ENCODE assay signal across 16 cellular contexts in genomic region chr2:217946071-217946470, GRCh38. TPM values are rescaled to one million over a fixed set of nuclear protein-coding genes. Genes with fewer than 3 reads are reported as not detected.
DNase-seq lines count a peak whose midpoint lies in the region; ATAC-seq, FAIRE-seq and TF ChIP-seq lines count a peak whose summit lies in the region.
"Had no signal": no experiment of that assay in that cellular context is flagged by ENCODE, and none has a peak within 500 bp of the region (broad histone marks: within the 10 kb centered on the region; RNA-seq: fewer than 3 reads in every experiment).

No MANE protein-coding gene starts in this region.

- no peak for TF ChIP-seq POLR2A in stomach (IDR thresholded peaks at IDR 0.05)
- no peak for TF ChIP-seq POLR2A in vagina (IDR thresholded peaks at IDR 0.05)

- H3K27me3 Mint-ChIP-seq in neural progenitor cell (ENCODE audit: insufficient read depth, low read depth): peaks cover 7% of the 10 kb centered on the region

- no peak for FAIRE-seq in HTR-8/SVneo (lab: Jason Lieb, UNC)
- FAIRE-seq: A549, K562 had no signal

- H3K27ac Mint-ChIP-seq in neural progenitor cell: peak overlapping the region; percentile 9
- H3K27ac Mint-ChIP-seq: HFFc6 had no signal

- no peaks in the 10 kb centered on the region for H3K36me3 Mint-ChIP-seq in neural progenitor cell

- H3K4me1 ChIP-seq in left ventricle myocardium inferior (peaks cover 87% of the 10 kb centered on the region), neural progenitor cell (peaks cover 9% of the 10 kb centered on the region), stomach (peaks cover 36 to 98% (median 66%) of the 10 kb centered on the region in 4 donors), vagina (peaks cover 96% of the 10 kb centered on the region)

- H3K27ac ChIP-seq in left ventricle myocardium inferior (replicated peaks): peak overlapping the region; percentile 95
- H3K27ac ChIP-seq in neural progenitor cell: no peak overlapping the region
- peak overlapping the region in 2 of 5 donors; percentile 92 for H3K27ac ChIP-seq in stomach
- peak overlapping the region; percentile 37 for H3K27ac ChIP-seq in vagina
- H3K27ac ChIP-seq: A549, C4-2B, PC-9 had no signal

- no peak overlapping the region for H3K4me3 Mint-ChIP-seq in neural progenitor cell
- H3K4me3 Mint-ChIP-seq: HFFc6 had no signal

- H3K4me2 ChIP-seq in neural progenitor cell: no peak overlapping the region
- H3K4me2 ChIP-seq: A549, PC-9 had no signal

- no peaks in the 10 kb centered on the region for H3K9me3 ChIP-seq in left ventricle myocardium inferior (replicated peaks)
- no peaks in the 10 kb centered on the region for H3K9me3 ChIP-seq in neural progenitor cell (ENCODE audit: low read depth)
- no peaks in the 10 kb centered on the region for H3K9me3 ChIP-seq in stomach
- H3K9me3 ChIP-seq in vagina: no peaks in the 10 kb centered on the region
- H3K9me3 ChIP-seq: A549, Caco-2 had no signal

- DNase-seq in left ventricle myocardium inferior (no peak), Right ventricle myocardium inferior (ENCODE audit: missing footprints) (no peak), neural progenitor cell (ENCODE audit: low spot score) (no peak), stomach (peak; percentile 8), vagina (ENCODE audit: extremely low spot score in 2 of 2) (no peak), HTR-8/SVneo (ENCODE audit: insufficient read length, low spot score) (no peak), T-helper 2 cell (no peak)
- no peak for DNase-seq in activated T-cell treated with anti-CD3 and anti-CD28 coated beads, Interleukin-2, amount 50 U/mL, for 1 hour
- DNase-seq: HFFc6, NCI-H1436 treated with DMSO at 0.1 percent for 48 hours, NCI-H345, PC-9 had no signal

- H3K4me3 ChIP-seq in left ventricle myocardium inferior: no peak overlapping the region
- no peak overlapping the region for H3K4me3 ChIP-seq in neural progenitor cell
- no peak overlapping the region for H3K4me3 ChIP-seq in stomach
- H3K4me3 ChIP-seq in vagina: no peak overlapping the region
- H3K4me3 ChIP-seq: A549, K562, PC-9 had no signal

- H3K27me3 ChIP-seq in left ventricle myocardium inferior (ENCODE audit: low read depth) (no peaks in the 10 kb centered on the region), neural progenitor cell (no peaks in the 10 kb centered on the region), stomach (no peaks in the 10 kb centered on the region), vagina (no peaks in the 10 kb centered on the region)

- no peaks in the 10 kb centered on the region for H4K20me1 ChIP-seq in neural progenitor cell (ENCODE audit: low read depth)

- peaks cover 33% of the 10 kb centered on the region for H3K4me1 Mint-ChIP-seq in neural progenitor cell

- H3K36me3 ChIP-seq in left ventricle myocardium inferior (peaks cover 3% of the 10 kb centered on the region), neural progenitor cell (no peaks in the 10 kb centered on the region), stomach (no peaks in the 10 kb centered on the region), vagina (no peaks in the 10 kb centered on the region)

- no peak for ATAC-seq in Right ventricle myocardium inferior
- ATAC-seq: A549, K562 had no signal

- no peaks in the 10 kb centered on the region for H3K79me2 ChIP-seq in neural progenitor cell (ENCODE audit: low read depth)

- TF ChIP-seq CTCF in left ventricle myocardium inferior (IDR thresholded peaks at IDR 0.05; ENCODE audit: borderline replicate concordance): no peak
- no peak for TF ChIP-seq CTCF in neural progenitor cell (IDR thresholded peaks at IDR 0.05)
- no peak for TF ChIP-seq CTCF in stomach (IDR thresholded peaks at IDR 0.05)
- no peak for TF ChIP-seq CTCF in vagina (IDR thresholded peaks at IDR 0.05)

- intact Hi-C loops in left ventricle myocardium inferior (cut with micrococcal nuclease): no loop called here
- intact Hi-C loops in Right ventricle myocardium inferior (cut with DNase I): no loop called here
- intact Hi-C loops in stomach (cut with DNase I; ENCODE audit: low total_unique reads): no loop called here
- intact Hi-C loops in vagina (cut with DNase I): no loop called here

- no peak overlapping the region for H3K9ac ChIP-seq in neural progenitor cell

- no peaks in the 10 kb centered on the region for H3F3A ChIP-seq in neural progenitor cell (ENCODE audit: low read depth)

- TF ChIP-seq EP300 in stomach (IDR thresholded peaks at IDR 0.05): no peak

- WGBS in stomach, 5 donors: 85 to 95% (median 93%) methylated on average over 6 of the region's 6 CpGs

- H3K9me3 Mint-ChIP-seq in neural progenitor cell: no peaks in the 10 kb centered on the region
- H3K9me3 Mint-ChIP-seq: HFFc6 had no signal

- H2AFZ ChIP-seq in neural progenitor cell (replicated peaks): no peak overlapping the region
- H2AFZ ChIP-seq: PC-9 had no signal

RNA-seq across cellular contexts. Expression of gene TNS1, which starts 56.7 kb away (rescaled TPM):
- total RNA-seq in left ventricle myocardium inferior: 828 TPM
- total RNA-seq in Right ventricle myocardium inferior: 705 TPM
- total RNA-seq in neural progenitor cell (ENCODE audit: low replicate concordance): 0.24 and 2.3 TPM in 2 replicates
- total RNA-seq in stomach: 100 to 1,000 TPM; 145 to 682 (median 198) TPM
- 10 to 100 TPM; 18.5 to 44.9 (median 33.2) TPM for polyA plus RNA-seq in stomach
- total RNA-seq in vagina: 216 TPM

Comparison
In these comparisons a context has a peak if more than half of its experiments do, and no peak if none do; other contexts are left out.
1. RNA of gene TNS1, which starts 56.7 kb away (total RNA-seq): 828 TPM in left ventricle myocardium inferior (single experiment), 705 TPM in Right ventricle myocardium inferior (single experiment), 216 TPM in vagina (single experiment) and 145 to 682 TPM in stomach; 0.24 to 2.3 TPM in neural progenitor cell; every median in the first group is over 10 times any median in the second.